Comparison of ENCODE assay signal across 7 cellular contexts in the genomic region with DNA sequence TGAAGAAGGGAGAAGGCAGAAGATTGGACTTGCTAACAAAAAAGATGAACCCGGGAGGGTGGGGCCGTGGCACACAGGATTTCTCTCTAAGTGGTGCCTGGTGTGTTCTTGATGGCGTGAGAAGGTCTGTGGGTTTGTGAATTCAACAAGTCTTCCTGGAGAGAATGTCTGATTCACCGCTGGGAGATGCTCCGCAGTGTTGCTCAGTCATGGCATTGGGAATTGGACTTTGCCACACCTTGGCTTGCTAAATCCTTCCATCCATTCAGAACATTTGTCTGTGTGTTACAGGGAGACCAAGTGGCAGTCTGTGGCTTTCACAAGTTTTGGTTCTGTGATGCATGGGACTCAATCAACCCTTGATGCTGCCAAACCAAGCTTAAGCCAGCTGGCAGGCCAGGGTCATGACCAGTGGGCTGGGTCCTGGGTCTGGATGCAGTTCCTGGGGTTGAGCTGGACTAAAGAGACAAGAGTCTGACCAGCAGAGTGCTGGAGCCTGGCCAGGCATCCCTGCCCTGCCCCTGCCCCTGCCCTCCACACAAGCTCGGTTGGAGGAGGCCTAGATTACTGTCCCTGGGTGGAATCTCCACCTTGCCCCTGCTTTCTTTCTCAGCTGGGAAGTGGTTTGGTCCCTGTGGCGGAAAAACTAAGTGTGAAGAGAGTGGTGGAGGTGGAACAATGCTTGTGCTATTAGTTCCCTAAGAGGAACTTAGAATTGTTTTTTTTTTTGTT.
A peak's percentile ranks its signal among the peaks of the same experiment; 100 is the strongest.
DNase-seq lines count a peak whose midpoint lies in the region; ATAC-seq and TF ChIP-seq lines count a peak whose summit lies in the region.
"Not testable (repeated sequence)": the region's sequence is repeated elsewhere in the genome, so short reads cannot be mapped to it uniquely, and the experiment has no call there.

No MANE protein-coding gene starts in this region.

- not testable (repeated sequence) for H3K9ac ChIP-seq in mammary epithelial cell (ENCODE audit: insufficient read depth, low read length)

- not testable (repeated sequence) for DNase-seq in CD14-positive monocyte (ENCODE audit: low spot score); activated naive CD8-positive, alpha-beta T cell treated with anti-CD3 and anti-CD28 coated beads, Interleukin-2, amount 50 U/mL, for 24 hours; mammary epithelial cell; foreskin keratinocyte; mesothelial cell of epicardium (ENCODE audit: low spot score in 2 of 2, unreplicated experiment in 2 of 2)
- peak; percentile 18 for DNase-seq in M059J (ENCODE audit: low read depth)
- DNase-seq in osteocyte (ENCODE audit: extremely low spot score, unreplicated experiment) = peak; percentile 42

- dilution Hi-C loops in mammary epithelial cell (cut with HindIII; ENCODE audit: low sequenced_read_pairs) = not testable (repeated sequence)

- H3K4me1 Mint-ChIP-seq in CD14-positive monocyte = peaks cover 41% of the 10 kb centered on the region
- not testable (repeated sequence) for H3K4me1 Mint-ChIP-seq in activated naive CD8-positive, alpha-beta T cell treated with anti-CD3 and anti-CD28 coated beads, Interleukin-2, amount 50 U/mL, for 24 hours; osteocyte (ENCODE audit: unreplicated experiment)
- peaks cover 23% of the 10 kb centered on the region for H3K4me1 Mint-ChIP-seq in mesothelial cell of epicardium

- H3K27ac Mint-ChIP-seq in CD14-positive monocyte (peak overlapping the region; percentile 83 to 98 (median 96)), mesothelial cell of epicardium (peak overlapping the region; percentile 14), osteocyte (ENCODE audit: unreplicated experiment) (peak overlapping the region; percentile 54)
- not testable (repeated sequence) for H3K27ac Mint-ChIP-seq in activated naive CD8-positive, alpha-beta T cell treated with anti-CD3 and anti-CD28 coated beads, Interleukin-2, amount 50 U/mL, for 24 hours

- in situ Hi-C loops in mammary epithelial cell (cut with MboI; ENCODE audit: low sequenced_read_pairs in 2 of 2) = not testable (repeated sequence)

- H3K27me3 ChIP-seq in mammary epithelial cell (ENCODE audit: insufficient read depth, low read length); foreskin keratinocyte: not testable (repeated sequence)

- H3K4me2 ChIP-seq in mammary epithelial cell (ENCODE audit: insufficient read depth, low read depth, low read length) = not testable (repeated sequence)

- not testable (repeated sequence) for H3K9me3 Mint-ChIP-seq in CD14-positive monocyte; activated naive CD8-positive, alpha-beta T cell treated with anti-CD3 and anti-CD28 coated beads, Interleukin-2, amount 50 U/mL, for 24 hours; mesothelial cell of epicardium; osteocyte (ENCODE audit: unreplicated experiment)

- not testable (repeated sequence) for BruUV-seq in mammary epithelial cell (replicated peaks; lab: Mats Ljungman, UMichigan)

- H3K4me3 ChIP-seq in mammary epithelial cell (replicated peaks in 1 of 3; ENCODE audit: insufficient read depth in 1 of 3, low read depth in 2 of 3, low read length in 3 of 3) = not testable (repeated sequence)

- peak; percentile 6 for ATAC-seq in activated naive CD8-positive, alpha-beta T cell treated with anti-CD3 and anti-CD28 coated beads, Interleukin-2, amount 50 U/mL, for 24 hours
- peak; percentile 78 for ATAC-seq in foreskin keratinocyte

- H3K27ac ChIP-seq in mammary epithelial cell (ENCODE audit: insufficient read depth, low read depth, low read length) (peak overlapping the region; percentile 57), foreskin keratinocyte (peak overlapping the region; percentile 83)

- not testable (repeated sequence) for H3K9me3 ChIP-seq in mammary epithelial cell (replicated peaks; ENCODE audit: insufficient read depth, low read length)

- not testable (repeated sequence) for H3K79me2 ChIP-seq in mammary epithelial cell (ENCODE audit: insufficient read depth, low read length)

- H3K36me3 ChIP-seq in mammary epithelial cell (ENCODE audit: insufficient read depth, low read length) = not testable (repeated sequence)

- CTCF ChIA-PET in mammary epithelial cell (lab: Charles Lee; ENCODE audit: low non-redundant PET) = not testable (repeated sequence)

- intact Hi-C loops in CD14-positive monocyte (cut with micrococcal nuclease); mammary epithelial cell (cut with micrococcal nuclease): not testable (repeated sequence)

- not testable (repeated sequence) for H3K4me3 Mint-ChIP-seq in CD14-positive monocyte; activated naive CD8-positive, alpha-beta T cell treated with anti-CD3 and anti-CD28 coated beads, Interleukin-2, amount 50 U/mL, for 24 hours; mesothelial cell of epicardium; osteocyte (ENCODE audit: unreplicated experiment)

- H3K36me3 Mint-ChIP-seq in CD14-positive monocyte; activated naive CD8-positive, alpha-beta T cell treated with anti-CD3 and anti-CD28 coated beads, Interleukin-2, amount 50 U/mL, for 24 hours (ENCODE audit: low read depth); mesothelial cell of epicardium; osteocyte (ENCODE audit: unreplicated experiment): not testable (repeated sequence)

- 34% methylated on average over 2 of the region's 7 CpGs for WGBS in mammary epithelial cell (ENCODE audit: low coverage, missing lambda C conversion rate)

- H4K20me1 ChIP-seq in mammary epithelial cell (ENCODE audit: insufficient read depth, low read length) = not testable (repeated sequence)

- TF ChIP-seq CTCF in CD14-positive monocyte (IDR thresholded peaks at IDR 0.05); mammary epithelial cell (conservative IDR thresholded peaks at IDR 0.05 in 1 of 2, IDR thresholded peaks at IDR 0.05 in 1 of 2; ENCODE audit: extremely low read depth in 1 of 2, insufficient read depth in 1 of 2, low read depth in 1 of 2, low read length in 2 of 2); foreskin keratinocyte (conservative IDR thresholded peaks at IDR 0.05); mesothelial cell of epicardium (IDR thresholded peaks at IDR 0.05; ENCODE audit: unreplicated experiment); osteocyte (IDR thresholded peaks at IDR 0.05): not testable (repeated sequence)

- H2AFZ ChIP-seq in mammary epithelial cell (ENCODE audit: low read depth, low read length) = not testable (repeated sequence)

- H3K4me1 ChIP-seq in mammary epithelial cell (ENCODE audit: insufficient read depth, low read length) = not testable (repeated sequence)
- peaks cover 10% of the 10 kb centered on the region for H3K4me1 ChIP-seq in foreskin keratinocyte

- not testable (repeated sequence) for H3K27me3 Mint-ChIP-seq in CD14-positive monocyte (ENCODE audit: low read depth in 3 of 3); activated naive CD8-positive, alpha-beta T cell treated with anti-CD3 and anti-CD28 coated beads, Interleukin-2, amount 50 U/mL, for 24 hours; mesothelial cell of epicardium (ENCODE audit: low read depth); osteocyte (ENCODE audit: unreplicated experiment)
